ENCODE assay signal across 19 cellular contexts in the genomic region with DNA sequence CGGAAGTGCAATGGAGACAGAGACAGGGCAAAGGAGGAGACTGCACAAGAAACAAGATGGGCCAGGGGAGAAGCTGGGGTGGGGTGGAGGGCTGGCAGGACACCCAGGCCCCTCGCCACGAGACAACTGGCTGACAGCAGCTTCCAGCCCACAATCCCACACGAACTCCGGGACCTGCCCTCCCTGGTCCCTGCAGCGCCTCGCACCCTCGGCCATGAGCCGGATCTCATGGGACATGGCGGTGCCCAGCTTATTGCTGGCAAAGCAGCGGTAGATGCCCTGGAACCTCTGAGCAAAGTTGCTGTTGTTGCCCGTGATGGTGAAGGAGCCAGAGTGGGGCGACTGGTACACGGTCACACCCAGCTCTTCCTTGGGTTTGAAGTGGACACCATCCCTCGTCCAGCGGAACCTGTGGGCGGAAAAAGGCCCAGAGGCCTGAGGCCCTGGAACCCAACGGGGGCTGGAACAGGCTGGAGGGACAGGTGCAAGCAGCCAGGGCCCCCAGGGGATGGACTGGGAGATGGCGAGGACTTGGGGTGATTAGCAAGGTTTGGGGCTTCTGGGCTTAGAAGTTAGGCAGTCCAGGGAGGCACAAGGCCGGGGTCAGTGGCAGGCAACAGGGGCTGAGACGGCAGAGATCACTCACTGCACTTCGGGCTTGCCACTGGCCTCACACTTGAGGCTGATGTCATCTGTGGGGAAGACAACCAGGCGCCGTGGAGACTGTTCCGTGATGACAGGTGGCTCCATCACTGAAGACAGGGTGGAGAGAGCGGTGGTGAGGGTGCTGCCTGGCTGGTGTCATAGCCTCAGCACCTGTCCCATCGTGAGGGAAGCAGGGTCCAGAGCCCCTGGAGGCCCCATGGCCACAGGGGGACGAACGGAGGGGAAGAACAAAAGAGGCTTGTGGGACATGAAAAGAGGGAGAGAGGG. TPM values are rescaled to one million over a fixed set of nuclear protein-coding genes. Genes with fewer than 3 reads are reported as not detected.
DNase-seq lines count a peak whose midpoint lies in the region; ATAC-seq, FAIRE-seq and TF ChIP-seq lines count a peak whose summit lies in the region.
"Had no signal": no experiment of that assay in that cellular context is flagged by ENCODE, and none has a peak within 500 bp of the region (broad histone marks: within the 10 kb centered on the region; RNA-seq: fewer than 3 reads in every experiment).

No MANE protein-coding gene starts in this region.

- no peak for TF ChIP-seq RAD21 in neural cell (conservative IDR thresholded peaks at IDR 0.05)

- no peaks in the 10 kb centered on the region for H3K9me2 ChIP-seq in neural cell (ENCODE audit: insufficient read depth, low read length)

- peak overlapping the region; percentile 71 for H3K9ac ChIP-seq in neural cell (ENCODE audit: low read length)

- no peak for TF ChIP-seq POLR2A in GM12891 (IDR thresholded peaks at IDR 0.05; ENCODE audit: low read depth, low read length)

- DNase-seq in 8988T (peak; percentile 18), GM12891 (ENCODE audit: insufficient read length, low spot score) (peak; percentile 5), T-helper 17 cell (no peak), omental fat pad (ENCODE audit: low spot score) (no peak), middle frontal gyrus (ENCODE audit: extremely low spot score, low spot score) (no peak)
- DNase-seq: ACHN, DMS79 treated with DMSO at 0.1 percent for 48 hours, HCEC 1CT, NCI-H1105 treated with DMSO at 0.1 percent for 48 hours, NCI-H1694 treated with DMSO at 0.1 percent for 48 hours, NCI-H2107, NCI-H345, NCI-H526 treated with DMSO at 0.1 percent for 48 hours had no signal

- H3K36me3 ChIP-seq in neural cell (ENCODE audit: insufficient read depth, low read length) = no peaks in the 10 kb centered on the region

- no peaks in the 10 kb centered on the region for H3K4me1 Mint-ChIP-seq in T-helper 17 cell

- no peak overlapping the region for H3K4me2 ChIP-seq in neural cell (ENCODE audit: low read length)

- ATAC-seq in T-helper 17 cell = no peak
- ATAC-seq in omental fat pad (ENCODE audit: low FRiP score) = no peak
- no peak for ATAC-seq in GM21360 (IDR thresholded peaks at IDR 0.05; ENCODE audit: unreplicated experiment)
- ATAC-seq: K562, Panc1 had no signal

- H2AFZ ChIP-seq in neural cell (ENCODE audit: low read depth, low read length) = no peak overlapping the region

- H3K79me2 ChIP-seq in neural cell (replicated peaks; ENCODE audit: insufficient read depth, low read length) = peaks cover 32% of the 10 kb centered on the region

- FAIRE-seq in GM12891 (lab: Jason Lieb, UNC) = peak; percentile 56
- FAIRE-seq: D721Med, K562 had no signal

- no peaks in the 10 kb centered on the region for H4K20me1 ChIP-seq in neural cell (ENCODE audit: insufficient read depth)

- peak overlapping the region; percentile 64 for H3K4me3 ChIP-seq in neural cell (ENCODE audit: low read length)
- H3K4me3 ChIP-seq: K562 had no signal

- H3K4me3 Mint-ChIP-seq in T-helper 17 cell = peak overlapping the region; percentile 41

- no peaks in the 10 kb centered on the region for H3K9me3 ChIP-seq in T-helper 17 cell (ENCODE audit: control insufficient read depth, low read length, poor library complexity, severe bottlenecking)
- no peaks in the 10 kb centered on the region for H3K9me3 ChIP-seq in neural cell (ENCODE audit: low read length)

- H3K27me3 Mint-ChIP-seq in T-helper 17 cell = peaks cover 6% of the 10 kb centered on the region

- TF ChIP-seq EP300 in neural cell (conservative IDR thresholded peaks at IDR 0.05; ENCODE audit: poor library complexity, severe bottlenecking) = no peak

- peak overlapping the region; percentile 91 for H3K27ac ChIP-seq in neural cell (ENCODE audit: low read length)
- H3K27ac ChIP-seq: C4-2B had no signal

- H3K36me3 Mint-ChIP-seq in T-helper 17 cell (ENCODE audit: low read depth) = no peaks in the 10 kb centered on the region

- TF ChIP-seq CTCF in neural cell (IDR thresholded peaks at IDR 0.05; ENCODE audit: poor library complexity, severe bottlenecking) (no peak), omental fat pad (IDR thresholded peaks at IDR 0.05) (no peak)

- no peaks in the 10 kb centered on the region for H3K27me3 ChIP-seq in neural cell (ENCODE audit: insufficient read depth, low read depth, low read length)

- H3K27ac Mint-ChIP-seq in T-helper 17 cell = no peak overlapping the region

- H3F3A ChIP-seq in neural cell (ENCODE audit: insufficient read depth, low read length, poor library complexity, severe bottlenecking) = no peaks in the 10 kb centered on the region

TF ChIP-seq in GM12891, 5 proteins besides CTCF, POLR2A, EP300 and RAD21:
- no peak for TF ChIP-seq SPI1 (IDR thresholded peaks at IDR 0.05; ENCODE audit: low read depth, low read length)
- no peak for TF ChIP-seq TAF1 (IDR thresholded peaks at IDR 0.05; ENCODE audit: low read depth, low read length)
- no peak for TF ChIP-seq POLR2AphosphoS5 (IDR thresholded peaks at IDR 0.05; ENCODE audit: low read depth, low read length)
- no peak for TF ChIP-seq POU2F2 (IDR thresholded peaks at IDR 0.05; ENCODE audit: low read depth, low read length)
- no peak for TF ChIP-seq PAX5 (IDR thresholded peaks at IDR 0.05; ENCODE audit: insufficient read depth, low read length, severe bottlenecking)

TF ChIP-seq in neural cell, 6 proteins besides CTCF, POLR2A, EP300 and RAD21:
- TF ChIP-seq SMC3 (conservative IDR thresholded peaks at IDR 0.05; ENCODE audit: poor library complexity) = no peak
- TF ChIP-seq POLR2AphosphoS5 (IDR thresholded peaks at IDR 0.05) = no peak
- no peak for TF ChIP-seq MXI1 (conservative IDR thresholded peaks at IDR 0.05; ENCODE audit: poor library complexity, severe bottlenecking)
- no peak for TF ChIP-seq TAF1 (IDR thresholded peaks at IDR 0.05; ENCODE audit: low read depth)
- no peak for TF ChIP-seq REST (IDR thresholded peaks at IDR 0.05; ENCODE audit: borderline replicate concordance)
- no peak for TF ChIP-seq EZH2 (IDR thresholded peaks at IDR 0.05; ENCODE audit: borderline replicate concordance, insufficient read depth, low read length, poor library complexity, severe bottlenecking)

RNA-seq across cellular contexts. Expression of gene L1CAM, which starts 13.8 kb away (rescaled TPM):
- polyA plus RNA-seq in GM12891 (2012; ENCODE audit: low read depth, missing spikeins) = 0.36 TPM
- total RNA-seq in T-helper 17 cell (1 to 10 TPM; 2.3 to 3.9 TPM), omental fat pad (1 to 10 TPM in 3 of 4 donors, under 1 TPM in 1; 0.37 to 2.8 (median 1.6) TPM)
- 88.0 and 119 TPM in 2 replicates for polyA plus RNA-seq in neural cell
- 186 and 191 TPM in 2 replicates for polyA minus RNA-seq in neural cell

RNA-seq across cellular contexts. Expression of gene AVPR2, which starts 32.3 kb away (rescaled TPM):
- polyA plus RNA-seq in GM12891 (2012; ENCODE audit: low read depth, missing spikeins) = 0.44 TPM
- total RNA-seq in T-helper 17 cell = not detected
- polyA plus RNA-seq in neural cell = not detected in 2 replicates
- not detected in 2 replicates for polyA minus RNA-seq in neural cell
- total RNA-seq in omental fat pad = 10 to 100 TPM in 1 of 4 donors, 1 to 10 TPM in 2, under 1 TPM in 1; 0.74 to 22.7 (median 3.6) TPM
- total RNA-seq: K562 had no signal
- polyA plus RNA-seq: K562 had no signal

RNA-seq across cellular contexts. Expression of gene PDZD4, which starts 41.9 kb away (rescaled TPM):
- polyA plus RNA-seq in GM12891 (2012; ENCODE audit: low read depth, missing spikeins) = 0.03 TPM
- total RNA-seq in T-helper 17 cell (10 to 100 TPM; 31.1 to 45.6 TPM), omental fat pad (1 to 10 TPM; 1.9 to 2.6 (median 2.2) TPM)
- polyA plus RNA-seq in neural cell = 343 and 389 TPM in 2 replicates
- polyA minus RNA-seq in neural cell = 338 and 398 TPM in 2 replicates

RNA-seq across cellular contexts. Expression of gene ARHGAP4, which starts 53.9 kb away (rescaled TPM):
- 57.8 TPM for polyA plus RNA-seq in GM12891 (2012; ENCODE audit: low read depth, missing spikeins)
- 100 to 1,000 TPM; 374 to 404 TPM for total RNA-seq in T-helper 17 cell
- 11.2 and 12.1 TPM in 2 replicates for polyA plus RNA-seq in neural cell
- 2.9 and 5.3 TPM in 2 replicates for polyA minus RNA-seq in neural cell
- 10 to 100 TPM; 16.6 to 72.2 (median 36.4) TPM for total RNA-seq in omental fat pad

Comparison
In these comparisons a context has a peak if more than half of its experiments do, and no peak if none do; other contexts are left out.
1. DNase-seq: peak in 8988T (single experiment) and GM12891 (single experiment); none in T-helper 17 cell (0 of 3), omental fat pad (single experiment) and middle frontal gyrus (single experiment).
2. RNA of gene PDZD4, which starts 41.9 kb away (total RNA-seq): 31.1 to 45.6 TPM in T-helper 17 cell; 1.9 to 2.6 TPM in omental fat pad; every median in the first group is over 4 times any median in the second.